In the genomic region with DNA sequence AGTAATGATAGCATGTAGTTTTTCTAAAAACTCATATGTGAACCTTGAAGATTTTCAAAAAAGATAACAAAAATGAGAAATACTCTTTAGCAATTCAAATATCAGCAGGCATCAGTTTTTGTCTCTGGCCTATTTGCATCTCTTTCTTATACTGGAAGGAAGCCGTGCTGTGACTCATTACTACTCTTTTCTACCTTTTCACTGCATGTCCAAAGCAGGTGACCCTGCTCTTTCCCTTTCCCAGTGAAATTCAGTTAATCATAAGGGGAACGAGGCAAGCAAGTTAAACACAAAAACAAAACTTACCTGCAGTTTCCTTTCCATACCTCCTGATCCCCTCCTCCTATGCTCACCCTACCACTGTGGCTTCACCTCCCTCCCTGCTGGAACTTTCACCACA, we compare ENCODE assay signal across 1 cellular context.
TF ChIP-seq lines count a peak whose summit lies in the region.

No MANE protein-coding gene starts in this region.

TF ChIP-seq in HCT116, 20 proteins besides CTCF, POLR2A, EP300 and RAD21:
- TF ChIP-seq EZH2phosphoT487 (IDR thresholded peaks at IDR 0.05; ENCODE audit: borderline replicate concordance) = no peak
- TF ChIP-seq TCF7L2 (IDR thresholded peaks at IDR 0.05; ENCODE audit: borderline replicate concordance, extremely low read depth, insufficient read depth, insufficient read length) = no peak
- TF ChIP-seq SP1 (IDR thresholded peaks at IDR 0.05; ENCODE audit: low read depth) = no peak
- no peak for TF ChIP-seq POLR2AphosphoS5 (IDR thresholded peaks at IDR 0.05; ENCODE audit: low read depth, low read length)
- TF ChIP-seq SRF (IDR thresholded peaks at IDR 0.05; ENCODE audit: low read depth) = no peak
- no peak for TF ChIP-seq ZNF274 (IDR thresholded peaks at IDR 0.05; ENCODE audit: low read depth, low read length)
- no peak for TF ChIP-seq JUND (IDR thresholded peaks at IDR 0.05)
- TF ChIP-seq, protein P1, sequence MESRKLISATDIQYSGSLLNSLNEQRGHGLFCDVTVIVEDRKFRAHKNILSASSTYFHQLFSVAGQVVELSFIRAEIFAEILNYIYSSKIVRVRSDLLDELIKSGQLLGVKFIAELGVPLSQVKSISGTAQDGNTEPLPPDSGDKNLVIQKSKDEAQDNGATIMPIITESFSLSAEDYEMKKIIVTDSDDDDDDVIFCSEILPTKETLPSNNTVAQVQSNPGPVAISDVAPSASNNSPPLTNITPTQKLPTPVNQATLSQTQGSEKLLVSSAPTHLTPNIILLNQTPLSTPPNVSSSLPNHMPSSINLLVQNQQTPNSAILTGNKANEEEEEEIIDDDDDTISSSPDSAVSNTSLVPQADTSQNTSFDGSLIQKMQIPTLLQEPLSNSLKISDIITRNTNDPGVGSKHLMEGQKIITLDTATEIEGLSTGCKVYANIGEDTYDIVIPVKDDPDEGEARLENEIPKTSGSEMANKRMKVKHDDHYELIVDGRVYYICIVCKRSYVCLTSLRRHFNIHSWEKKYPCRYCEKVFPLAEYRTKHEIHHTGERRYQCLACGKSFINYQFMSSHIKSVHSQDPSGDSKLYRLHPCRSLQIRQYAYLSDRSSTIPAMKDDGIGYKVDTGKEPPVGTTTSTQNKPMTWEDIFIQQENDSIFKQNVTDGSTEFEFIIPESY (IDR thresholded peaks at IDR 0.05; ENCODE audit: extremely low read depth, insufficient replicate concordance, low read length) = no peak
- no peak for TF ChIP-seq CBX3 (IDR thresholded peaks at IDR 0.05; ENCODE audit: low read depth)
- TF ChIP-seq, protein P2, sequence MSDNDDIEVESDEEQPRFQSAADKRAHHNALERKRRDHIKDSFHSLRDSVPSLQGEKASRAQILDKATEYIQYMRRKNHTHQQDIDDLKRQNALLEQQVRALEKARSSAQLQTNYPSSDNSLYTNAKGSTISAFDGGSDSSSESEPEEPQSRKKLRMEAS (IDR thresholded peaks at IDR 0.05) = no peak
- TF ChIP-seq SIN3A (IDR thresholded peaks at IDR 0.05; ENCODE audit: low read depth) = no peak
